20 cellular contexts compared by ENCODE assay signal in the genomic region with DNA sequence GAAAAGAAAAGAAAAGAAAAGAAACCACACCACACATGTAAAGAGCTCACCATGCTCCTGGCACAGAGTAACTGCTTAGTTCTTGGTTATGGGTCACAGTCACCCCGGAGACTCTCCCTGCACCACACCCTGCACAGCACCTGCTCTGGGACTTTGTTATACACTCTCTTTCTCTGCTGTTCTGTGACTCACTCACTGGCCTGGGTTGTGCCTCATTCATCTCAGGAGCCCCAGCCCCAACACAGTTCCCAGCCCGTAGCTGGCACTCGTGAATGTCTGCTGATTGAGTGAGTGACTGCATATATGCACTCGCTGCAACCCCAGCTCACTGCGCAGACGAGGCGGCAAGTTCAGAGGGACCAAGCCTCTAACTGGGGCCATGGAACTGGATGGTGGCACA. TPM values are rescaled to one million over a fixed set of nuclear protein-coding genes. Genes with fewer than 3 reads are reported as not detected.
DNase-seq lines count a peak whose midpoint lies in the region; ATAC-seq and TF ChIP-seq lines count a peak whose summit lies in the region.
"Had no signal": no experiment of that assay in that cellular context is flagged by ENCODE, and none has a peak within 500 bp of the region (broad histone marks: within the 10 kb centered on the region; RNA-seq: fewer than 3 reads in every experiment).

No MANE protein-coding gene starts in this region.

- TF ChIP-seq EP300 in transverse colon (IDR thresholded peaks at IDR 0.05; ENCODE audit: low read depth), result no peak

- H3K27me3 Mint-ChIP-seq in CD14-positive monocyte (ENCODE audit: low read depth in 3 of 3), result peaks cover 72 to 88% (median 82%) of the 10 kb centered on the region in 3 donors
- peaks cover 31% of the 10 kb centered on the region for H3K27me3 Mint-ChIP-seq in activated T-cell treated with anti-CD3 and anti-CD28 coated beads, Interleukin-2, amount 50 U/mL, for 24 hours

- H3K4me1 ChIP-seq in IMR-90 (ENCODE audit: control insufficient read depth, insufficient read depth, low read length) (no peaks in the 10 kb centered on the region), RWPE2 (ENCODE audit: insufficient read depth, poor library complexity, severe bottlenecking) (no peaks in the 10 kb centered on the region), foreskin keratinocyte (no peaks in the 10 kb centered on the region), transverse colon (no peaks in the 10 kb centered on the region)
- H3K4me1 ChIP-seq: BE2C had no signal

- H2BK20ac ChIP-seq in IMR-90 (ENCODE audit: low read depth, low read length), result no peak overlapping the region

- no peak for DNase-seq in IMR-90
- no peak for DNase-seq in RWPE2 (ENCODE audit: low spot score)
- DNase-seq in foreskin keratinocyte, result peak in 1 of 2 donors; percentile 24
- peak; percentile 12 for DNase-seq in transverse colon
- DNase-seq in CD14-positive monocyte (ENCODE audit: low spot score), result no peak
- DNase-seq in activated T-cell treated with anti-CD3 and anti-CD28 coated beads, Interleukin-2, amount 50 U/mL, for 24 hours, result no peak
- no peak for DNase-seq in activated CD8-positive, alpha-beta memory T cell treated with anti-CD3 and anti-CD28 coated beads for 24 hours
- DNase-seq: BE2C; CD8-positive, alpha-beta memory T cell; DMS 273 treated with DMSO at 0.1 percent for 48 hours; HFFc6; NCI-H1436 treated with DMSO at 0.1 percent for 48 hours; NCI-H69; NK-92 treated with Interleukin-12 subunit alpha and Interleukin-12 subunit beta, amount 100 ng/mL, for 24 hours; OCI-M1; Right ventricle myocardium superior had no signal

- H3K4me1 Mint-ChIP-seq in CD14-positive monocyte, result no peaks in the 10 kb centered on the region
- peaks cover 6% of the 10 kb centered on the region for H3K4me1 Mint-ChIP-seq in activated T-cell treated with anti-CD3 and anti-CD28 coated beads, Interleukin-2, amount 50 U/mL, for 24 hours (ENCODE audit: low read depth)
- H3K4me1 Mint-ChIP-seq: CD8-positive, alpha-beta memory T cell had no signal

- H2BK15ac ChIP-seq in IMR-90 (ENCODE audit: low read depth, low read length), result no peak overlapping the region

- H2AFZ ChIP-seq in IMR-90 (replicated peaks; ENCODE audit: low read length, poor library complexity), result peak overlapping the region; percentile 63
- H2AFZ ChIP-seq: GM23338 had no signal

- POLR2A ChIA-PET in IMR-90 (lab: Charles Lee; ENCODE audit: unreplicated experiment), result no interaction called here

- H3K4me3 ChIP-seq in IMR-90 (ENCODE audit: insufficient read depth, low read depth, low read length) (no peak overlapping the region), RWPE2 (ENCODE audit: severe bottlenecking) (no peak overlapping the region), transverse colon (no peak overlapping the region)
- H3K4me3 ChIP-seq: GM23338 had no signal

- intact Hi-C loops in IMR-90 (cut with micrococcal nuclease), result loop anchor here (10.0 kb wide), 1 partner anchor 1658 kb away; no protein-coding TSS in a partner anchor
- intact Hi-C loops in transverse colon (cut with DNase I; ENCODE audit: low total_unique reads), result no loop called here
- intact Hi-C loops in CD14-positive monocyte (cut with micrococcal nuclease), result no loop called here

- no peak overlapping the region for H3K56ac ChIP-seq in IMR-90 (ENCODE audit: extremely low read depth, insufficient read depth, low read length)

- dilution Hi-C loops in IMR-90 (cut with HindIII; ENCODE audit: low sequenced_read_pairs, unreplicated experiment), result no loop called here

- H3K4me3 Mint-ChIP-seq in CD14-positive monocyte, result peak overlapping the region in 1 of 2 donors; percentile 63
- H3K4me3 Mint-ChIP-seq in activated T-cell treated with anti-CD3 and anti-CD28 coated beads, Interleukin-2, amount 50 U/mL, for 24 hours, result no peak overlapping the region
- H3K4me3 Mint-ChIP-seq: CD8-positive, alpha-beta memory T cell; GM23338; HFFc6 had no signal

- H3K36me3 ChIP-seq in IMR-90 (ENCODE audit: control insufficient read depth, insufficient read depth, low read length), result no peaks in the 10 kb centered on the region
- H3K36me3 ChIP-seq in RWPE2 (ENCODE audit: low read depth), result no peaks in the 10 kb centered on the region
- no peaks in the 10 kb centered on the region for H3K36me3 ChIP-seq in transverse colon
- H3K36me3 ChIP-seq: BE2C had no signal

- no peaks in the 10 kb centered on the region for H3K36me3 Mint-ChIP-seq in CD14-positive monocyte
- no peaks in the 10 kb centered on the region for H3K36me3 Mint-ChIP-seq in activated T-cell treated with anti-CD3 and anti-CD28 coated beads, Interleukin-2, amount 50 U/mL, for 24 hours (ENCODE audit: low read depth)
- H3K36me3 Mint-ChIP-seq: CD8-positive, alpha-beta memory T cell had no signal

- no peak overlapping the region for H3K18ac ChIP-seq in IMR-90 (ENCODE audit: low read depth, low read length)

- H3K27me3 ChIP-seq in IMR-90 (ENCODE audit: control insufficient read depth, insufficient read depth, low read length) (peaks cover 2% of the 10 kb centered on the region), RWPE2 (ENCODE audit: insufficient read depth, poor library complexity, severe bottlenecking) (no peaks in the 10 kb centered on the region), foreskin keratinocyte (no peaks in the 10 kb centered on the region), transverse colon (no peaks in the 10 kb centered on the region)
- H3K27me3 ChIP-seq: BE2C had no signal

- H3K14ac ChIP-seq in IMR-90 (replicated peaks; ENCODE audit: low read depth, low read length), result no peak overlapping the region

- in situ Hi-C loops in IMR-90 (cut with MboI; ENCODE audit: low sequenced_read_pairs), result no loop called here
- in situ Hi-C loops in transverse colon (cut with MboI; ENCODE audit: low pct_ligation_motif_present in 1 of 4, low pct_unique_long_range_greater_than_20kb in 1 of 4, low sequenced_read_pairs in 3 of 4), result loop anchor here in 3 of 4 donors (25.0 kb wide), 1 partner anchor 240 kb away; no protein-coding TSS in a partner anchor

- H4K91ac ChIP-seq in IMR-90 (ENCODE audit: insufficient read depth, low read depth, low read length), result no peak overlapping the region

- H2BK5ac ChIP-seq in IMR-90 (ENCODE audit: low read depth, low read length, poor library complexity, severe bottlenecking), result no peak overlapping the region

- BruUV-seq in IMR-90 (replicated peaks; lab: Mats Ljungman, UMichigan), result no TSS peak

- H4K5ac ChIP-seq in IMR-90 (ENCODE audit: low read depth, low read length), result no peak overlapping the region

- ATAC-seq in IMR-90 (ENCODE audit: low read depth), result no peak
- ATAC-seq in RWPE2 (ENCODE audit: low read depth), result peak; percentile 70; the same call in 2 of the 3 replicates
- peak; percentile 80 for ATAC-seq in foreskin keratinocyte
- ATAC-seq in HG03442 (IDR thresholded peaks at IDR 0.05; ENCODE audit: unreplicated experiment), result no peak
- ATAC-seq: GM23338, SK-N-SH treated with all-trans-retinoic acid at 6 μM for 48 hours had no signal

- H3K9me3 ChIP-seq in IMR-90 (ENCODE audit: control insufficient read depth, insufficient read depth, low read length), result no peaks in the 10 kb centered on the region
- no peaks in the 10 kb centered on the region for H3K9me3 ChIP-seq in RWPE2 (ENCODE audit: severe bottlenecking)
- H3K9me3 ChIP-seq in transverse colon, result no peaks in the 10 kb centered on the region
- H3K9me3 ChIP-seq: BE2C had no signal

- H3K23ac ChIP-seq in IMR-90 (ENCODE audit: low read depth, low read length), result no peak overlapping the region

- no peak overlapping the region for H4K8ac ChIP-seq in IMR-90 (ENCODE audit: low read depth in 2 of 2, low read length in 2 of 2)

- TF ChIP-seq RAD21 in IMR-90 (IDR thresholded peaks at IDR 0.05; ENCODE audit: low read length), result no peak

- H3K27ac Mint-ChIP-seq in CD14-positive monocyte, result no peak overlapping the region
- H3K27ac Mint-ChIP-seq in activated T-cell treated with anti-CD3 and anti-CD28 coated beads, Interleukin-2, amount 50 U/mL, for 24 hours, result no peak overlapping the region
- H3K27ac Mint-ChIP-seq: CD8-positive, alpha-beta memory T cell; GM23338; HFFc6 had no signal

- TF ChIP-seq CTCF in IMR-90 (conservative IDR thresholded peaks at IDR 0.05; ENCODE audit: low read depth, low read length), result no peak
- no peak for TF ChIP-seq CTCF in RWPE2 (IDR thresholded peaks at IDR 0.05; ENCODE audit: poor library complexity, severe bottlenecking)
- TF ChIP-seq CTCF in foreskin keratinocyte (conservative IDR thresholded peaks at IDR 0.05), result no peak
- no peak for TF ChIP-seq CTCF in transverse colon (IDR thresholded peaks at IDR 0.05)
- no peak for TF ChIP-seq CTCF in CD14-positive monocyte (IDR thresholded peaks at IDR 0.05)

- no peak overlapping the region for H3K4ac ChIP-seq in IMR-90 (ENCODE audit: low read depth, low read length)

- H3K9me3 Mint-ChIP-seq in CD14-positive monocyte, result peaks cover 0 to 6% (median 0%) of the 10 kb centered on the region in 7 donors
- no peaks in the 10 kb centered on the region for H3K9me3 Mint-ChIP-seq in activated T-cell treated with anti-CD3 and anti-CD28 coated beads, Interleukin-2, amount 50 U/mL, for 24 hours
- H3K9me3 Mint-ChIP-seq: CD8-positive, alpha-beta memory T cell; GM23338; HFFc6 had no signal

- no peaks in the 10 kb centered on the region for H4K20me1 ChIP-seq in IMR-90 (ENCODE audit: insufficient read depth, low read length)

- H2BK120ac ChIP-seq in IMR-90 (ENCODE audit: low read depth, low read length), result no peak overlapping the region

- no peak overlapping the region for H3K9ac ChIP-seq in IMR-90 (ENCODE audit: low read depth, low read length)
- H3K9ac ChIP-seq: KMS-11 had no signal

- no peak overlapping the region for H3K27ac ChIP-seq in IMR-90 (ENCODE audit: insufficient read depth, low read length)
- H3K27ac ChIP-seq in RWPE2 (ENCODE audit: poor library complexity, severe bottlenecking), result no peak overlapping the region
- no peak overlapping the region for H3K27ac ChIP-seq in foreskin keratinocyte
- H3K27ac ChIP-seq in transverse colon, result no peak overlapping the region
- H3K27ac ChIP-seq: KMS-11 had no signal

- H2AK9ac ChIP-seq in IMR-90 (replicated peaks; ENCODE audit: low read depth, low read length, poor library complexity), result no peak overlapping the region

- 80% methylated on average over 3 of the region's 7 CpGs; no CpG with 5 or more reads in 1 of the 2 experiments for WGBS in IMR-90 (ENCODE audit: extremely low coverage in 2 of 2, insufficient read length in 1 of 2), 2 experiments
- WGBS in transverse colon (ENCODE audit: low coverage in 1 of 2), 2 donors, result 59 to 67% methylated on average over 1 to 7 of the region's 7 CpGs

- no peak overlapping the region for H3K4me2 ChIP-seq in IMR-90 (ENCODE audit: low read depth, low read length)
- H3K4me2 ChIP-seq: GM23338, KMS-11 had no signal

- no peaks in the 10 kb centered on the region for H3K9me1 ChIP-seq in IMR-90 (ENCODE audit: insufficient read depth, low read length)

- no peak overlapping the region for H2AK5ac ChIP-seq in IMR-90 (ENCODE audit: low read depth, low read length)

- no peak for TF ChIP-seq POLR2A in IMR-90 (IDR thresholded peaks at IDR 0.05; ENCODE audit: low read depth, low read length)
- TF ChIP-seq POLR2A in transverse colon (IDR thresholded peaks at IDR 0.05), result no peak

- CTCF ChIA-PET in IMR-90 (lab: Yijun Ruan, JAX), result interaction anchor here (1.0 kb wide), 1 partner anchor 15 kb away, joined by 3 read pairs; no protein-coding TSS in a partner anchor

- H3K79me1 ChIP-seq in IMR-90 (ENCODE audit: low read depth in 1 of 2, low read length in 2 of 2), result no peaks in the 10 kb centered on the region

RNA-seq across cellular contexts. Expression of a gene that starts 22.9 kb away (rescaled TPM):
- total RNA-seq in IMR-90 (2012; rRNA removed), result 15.0 and 19.9 TPM in 2 replicates
- polyA plus RNA-seq in IMR-90 (2012; rRNA removed), result 8.4 and 9.6 TPM in 2 replicates
- 1.7 and 2.7 TPM in 2 replicates for polyA plus RNA-seq in IMR-90 (2012; cell fraction: cytosol; rRNA removed)
- 1.6 and 15.2 TPM in 2 replicates for polyA plus RNA-seq in IMR-90 (2012; cell fraction: nucleus; rRNA removed; ENCODE audit: low replicate concordance)
- 11.2 and 11.4 TPM in 2 replicates for total RNA-seq in foreskin keratinocyte
- polyA plus RNA-seq in foreskin keratinocyte, result 1.6 and 1.7 TPM in 2 replicates
- 10 to 100 TPM; 20.3 to 30.0 (median 22.5) TPM for total RNA-seq in transverse colon
- under 1 TPM; 0.08 to 0.10 TPM for polyA plus RNA-seq in CD14-positive monocyte

Comparison
In these comparisons a context has a peak if more than half of its experiments do, and no peak if none do; other contexts are left out.
1. ATAC-seq: peak in RWPE2 (single experiment) and foreskin keratinocyte (single experiment); none in IMR-90 (single experiment) and HG03442 (single experiment).